Comparison of ENCODE assay signal across 25 cellular contexts in genomic region chr15:97653896-97654295, GRCh38.
"Had no signal": no experiment of that assay in that cellular context is flagged by ENCODE, and none has a peak within 500 bp of the region (broad histone marks: within the 10 kb centered on the region; RNA-seq: fewer than 3 reads in every experiment).

No MANE protein-coding gene starts in this region.

- H3K79me2 ChIP-seq: parathyroid adenoma had no signal

- H3K9ac ChIP-seq: neural progenitor cell, parathyroid adenoma had no signal

- H3K27ac ChIP-seq: neural progenitor cell, ovary, parathyroid adenoma, psoas muscle, right lobe of liver, sigmoid colon, stomach, thoracic aorta, thyroid gland, tibial nerve, upper lobe of left lung, vagina had no signal

- H3K4me1 ChIP-seq: parathyroid adenoma, right lobe of liver, thyroid gland, upper lobe of left lung, vagina had no signal

- H3K36me3 ChIP-seq: neural progenitor cell, ovary, right lobe of liver, sigmoid colon, stomach, thoracic aorta, thyroid gland, tibial nerve, upper lobe of left lung, vagina had no signal

- ATAC-seq: right cardiac atrium; right lobe of liver; stimulated activated effector memory CD8-positive, alpha-beta T cell treated with anti-CD3 and anti-CD28 coated beads, Interleukin-12 subunit alpha, Interleukin-12 subunit beta, amount 100 ng/mL, for 72 hours; stimulated activated naive B cell treated with anti-CD40 and anti-IgM and Interleukin-4, amounts not matched to agents 10 μg/mL and 1 μg/mL and 100 μg/mL, for 72 hours had no signal

- H3K9me3 ChIP-seq: ovary, psoas muscle, right lobe of liver, sigmoid colon, stomach, thoracic aorta, thyroid gland, tibial nerve, upper lobe of left lung, vagina had no signal

- H2AFZ ChIP-seq: neural progenitor cell, parathyroid adenoma had no signal

- FAIRE-seq: small intestine, urothelium cell line had no signal

- H3K4me3 ChIP-seq: ovary, right lobe of liver, sigmoid colon, stomach, thoracic aorta, thyroid gland, upper lobe of left lung, vagina had no signal

- H3K27me3 ChIP-seq: right lobe of liver, thyroid gland, upper lobe of left lung, vagina had no signal

- DNase-seq: occipital lobe; ovary; posterior cingulate gyrus; psoas muscle; right cardiac atrium; right lobe of liver; sigmoid colon; small intestine; stimulated activated CD4-positive, alpha-beta T cell treated with anti-CD3 and anti-CD28 coated beads, Interleukin-15, amount 100 ng/mL, for 24 hours; stimulated activated CD4-positive, alpha-beta T cell treated with anti-CD3 and anti-CD28 coated beads, Interleukin-2, amount 100 ng/mL, for 24 hours; stimulated activated CD4-positive, alpha-beta T cell treated with anti-CD3 and anti-CD28 coated beads, Interleukin-2, amount 100 ng/mL, for 48 hours; stimulated activated CD4-positive, alpha-beta T cell treated with anti-CD3 and anti-CD28 coated beads, Interleukin-4, amount 100 ng/mL, for 24 hours; stimulated activated naive B cell treated with anti-CD40 and anti-IgM and Interleukin-4, amounts not matched to agents 10 μg/mL and 1 μg/mL and 100 μg/mL, for 72 hours; stimulated activated naive CD4-positive, alpha-beta T cell treated with Interleukin-2 at 50 U/mL for 16 hours; stomach; thyroid gland; trophoblast cell; upper lobe of left lung had no signal
